ENCODE assay signal across 1 cellular context in the genomic region with DNA sequence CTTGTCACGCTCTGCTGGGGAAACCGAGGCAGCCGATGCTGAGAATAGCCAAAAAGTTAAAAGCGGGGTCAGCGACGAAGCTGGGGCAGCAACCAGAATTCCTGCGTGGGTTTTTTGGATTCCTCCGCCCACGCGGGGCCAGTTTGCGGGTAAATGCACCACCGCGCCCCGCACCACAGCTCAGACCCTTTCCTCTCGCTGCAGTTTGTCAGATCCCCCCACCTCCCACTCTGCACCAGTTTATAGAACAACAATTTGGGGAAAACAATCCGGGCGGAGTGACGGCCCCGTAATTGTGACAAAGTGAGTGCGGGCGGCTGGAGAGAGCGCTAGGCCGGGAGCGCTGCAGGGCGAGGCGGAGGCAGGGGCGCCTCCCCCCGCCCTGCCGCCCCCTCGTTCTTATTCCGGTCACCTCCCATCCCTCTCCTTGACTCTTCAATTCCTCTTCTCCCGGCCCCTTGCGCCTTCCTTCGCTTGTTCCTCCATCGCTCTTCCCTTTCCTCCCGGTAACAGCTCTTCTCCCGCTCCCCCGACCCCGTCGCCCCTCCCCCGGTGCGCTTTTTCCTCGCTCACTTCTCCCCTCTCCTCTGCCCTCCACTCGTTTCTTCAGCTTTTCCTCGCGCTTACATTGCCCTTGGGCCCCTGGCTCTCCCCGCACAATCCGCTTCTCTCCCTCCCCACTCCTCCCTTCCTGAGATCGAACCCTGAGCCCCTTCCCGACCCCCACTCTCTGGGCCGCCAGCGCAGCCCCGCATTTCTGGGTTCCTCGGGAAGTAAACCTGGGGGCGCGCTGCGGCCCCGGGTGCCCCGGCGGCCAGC.
TF ChIP-seq lines count a peak whose summit lies in the region.

No MANE protein-coding gene starts in this region.

TF ChIP-seq in HEK293, 187 proteins besides CTCF, POLR2A, EP300 and RAD21 (continued from another document and continues in another):
- TF ChIP-seq ZNF394 (tag by site-specific recombination; IDR thresholded peaks at IDR 0.05; ENCODE audit: borderline replicate concordance) (peak; percentile 52; the same call in 1 of the 2 replicates), ZNF398 (tag by site-specific recombination; IDR thresholded peaks at IDR 0.05) (peak; percentile 86), ZNF16 (tag by site-specific recombination; IDR thresholded peaks at IDR 0.05; ENCODE audit: low read depth) (no peak), SCRT2 (tag by site-specific recombination; IDR thresholded peaks at IDR 0.05) (no peak), ZNF350 (tag by site-specific recombination; IDR thresholded peaks at IDR 0.05) (no peak), HOXA7 (CRISPR knock-in tag; IDR thresholded peaks at IDR 0.05; ENCODE audit: borderline replicate concordance) (no peak), ZNF175 (tag by site-specific recombination; IDR thresholded peaks at IDR 0.05) (no peak), ZNF169 (tag by site-specific recombination; IDR thresholded peaks at IDR 0.05) (no peak), ZNF132 (tag by site-specific recombination; IDR thresholded peaks at IDR 0.05; ENCODE audit: borderline replicate concordance) (no peak), MZF1 (tag by site-specific recombination; IDR thresholded peaks at IDR 0.05; ENCODE audit: borderline replicate concordance) (no peak), EGR2 (tag by site-specific recombination; IDR thresholded peaks at IDR 0.05; ENCODE audit: low read depth) (peak; percentile 85), ZNF785 (tag by site-specific recombination; IDR thresholded peaks at IDR 0.05) (no peak), ZNF560 (tag by site-specific recombination; IDR thresholded peaks at IDR 0.05; ENCODE audit: borderline replicate concordance) (no peak), ZNF473 (tag by site-specific recombination; IDR thresholded peaks at IDR 0.05) (no peak), ZNF776 (tag by site-specific recombination; IDR thresholded peaks at IDR 0.05; ENCODE audit: borderline replicate concordance) (no peak), ZSCAN23 (tag by site-specific recombination; IDR thresholded peaks at IDR 0.05) (no peak), BCL6B (tag by site-specific recombination; IDR thresholded peaks at IDR 0.05) (no peak), ZNF211 (tag by site-specific recombination; IDR thresholded peaks at IDR 0.05; ENCODE audit: low read depth) (no peak), ZNF48 (tag by site-specific recombination; IDR thresholded peaks at IDR 0.05) (no peak), PATZ1 (tag by site-specific recombination; IDR thresholded peaks at IDR 0.05) (peak; percentile 91), ZNF548 (tag by site-specific recombination; IDR thresholded peaks at IDR 0.05) (no peak), KLF7 (tag by site-specific recombination; IDR thresholded peaks at IDR 0.05; ENCODE audit: borderline replicate concordance) (no peak), SETDB1 (IDR thresholded peaks at IDR 0.05; ENCODE audit: insufficient read length, low read length) (no peak), HIC1 (tag by site-specific recombination; IDR thresholded peaks at IDR 0.05) (no peak), ZFHX2 (tag by site-specific recombination; conservative IDR thresholded peaks at IDR 0.05) (peak; percentile 92), OSR2 (tag by site-specific recombination; IDR thresholded peaks at IDR 0.05) (no peak), ZNF76 (tag by site-specific recombination; IDR thresholded peaks at IDR 0.05; ENCODE audit: borderline replicate concordance, low read depth) (no peak), ZNF138 (tag by site-specific recombination; IDR thresholded peaks at IDR 0.05; ENCODE audit: borderline replicate concordance) (no peak), ZNF2 (tag by site-specific recombination; IDR thresholded peaks at IDR 0.05) (no peak), ZNF626 (tag by site-specific recombination; IDR thresholded peaks at IDR 0.05) (no peak), ZBTB17 (tag by site-specific recombination; IDR thresholded peaks at IDR 0.05) (0 out of 2 replicates have a peak, but pooled peaks have one; percentile 23), ZIC2 (tag by site-specific recombination; IDR thresholded peaks at IDR 0.05) (no peak), PBX3 (CRISPR knock-in tag; IDR thresholded peaks at IDR 0.05) (no peak), ZNF544 (tag by site-specific recombination; IDR thresholded peaks at IDR 0.05) (no peak), ZNF529 (tag by site-specific recombination; IDR thresholded peaks at IDR 0.05; ENCODE audit: insufficient replicate concordance) (no peak), HOXC10 (CRISPR knock-in tag; IDR thresholded peaks at IDR 0.05) (no peak), ZNF549 (tag by site-specific recombination; IDR thresholded peaks at IDR 0.05) (no peak), TRIM28 (IDR thresholded peaks at IDR 0.05; ENCODE audit: borderline replicate concordance, low read length) (no peak), ZNF354C (tag by site-specific recombination; IDR thresholded peaks at IDR 0.05; ENCODE audit: borderline replicate concordance, low read depth) (no peak), ZNF302 (tag by site-specific recombination; IDR thresholded peaks at IDR 0.05; ENCODE audit: low read depth) (no peak), SP3 (tag by site-specific recombination; IDR thresholded peaks at IDR 0.05) (peak; percentile 50), ZXDB (tag by site-specific recombination; IDR thresholded peaks at IDR 0.05) (0 out of 2 replicates have a peak, but pooled peaks have one; percentile 9), ZFP41 (tag by site-specific recombination; IDR thresholded peaks at IDR 0.05; ENCODE audit: borderline replicate concordance) (no peak), ZNF670 (tag by site-specific recombination; IDR thresholded peaks at IDR 0.05; ENCODE audit: low read depth) (no peak), ZNF155 (tag by site-specific recombination; IDR thresholded peaks at IDR 0.05) (no peak), WT1 (tag by site-specific recombination; IDR thresholded peaks at IDR 0.05) (0 out of 2 replicates have a peak, but pooled peaks have one; percentile 33)
- TF ChIP-seq, protein P1, sequence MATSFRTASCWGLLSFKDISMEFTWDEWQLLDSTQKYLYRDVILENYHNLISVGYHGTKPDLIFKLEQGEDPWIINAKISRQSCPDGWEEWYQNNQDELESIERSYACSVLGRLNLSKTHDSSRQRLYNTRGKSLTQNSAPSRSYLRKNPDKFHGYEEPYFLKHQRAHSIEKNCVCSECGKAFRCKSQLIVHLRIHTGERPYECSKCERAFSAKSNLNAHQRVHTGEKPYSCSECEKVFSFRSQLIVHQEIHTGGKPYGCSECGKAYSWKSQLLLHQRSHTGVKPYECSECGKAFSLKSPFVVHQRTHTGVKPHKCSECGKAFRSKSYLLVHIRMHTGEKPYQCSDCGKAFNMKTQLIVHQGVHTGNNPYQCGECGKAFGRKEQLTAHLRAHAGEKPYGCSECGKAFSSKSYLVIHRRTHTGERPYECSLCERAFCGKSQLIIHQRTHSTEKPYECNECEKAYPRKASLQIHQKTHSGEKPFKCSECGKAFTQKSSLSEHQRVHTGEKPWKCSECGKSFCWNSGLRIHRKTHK (tag by site-specific recombination; IDR thresholded peaks at IDR 0.05), result no peak
- TF ChIP-seq, protein P2, sequence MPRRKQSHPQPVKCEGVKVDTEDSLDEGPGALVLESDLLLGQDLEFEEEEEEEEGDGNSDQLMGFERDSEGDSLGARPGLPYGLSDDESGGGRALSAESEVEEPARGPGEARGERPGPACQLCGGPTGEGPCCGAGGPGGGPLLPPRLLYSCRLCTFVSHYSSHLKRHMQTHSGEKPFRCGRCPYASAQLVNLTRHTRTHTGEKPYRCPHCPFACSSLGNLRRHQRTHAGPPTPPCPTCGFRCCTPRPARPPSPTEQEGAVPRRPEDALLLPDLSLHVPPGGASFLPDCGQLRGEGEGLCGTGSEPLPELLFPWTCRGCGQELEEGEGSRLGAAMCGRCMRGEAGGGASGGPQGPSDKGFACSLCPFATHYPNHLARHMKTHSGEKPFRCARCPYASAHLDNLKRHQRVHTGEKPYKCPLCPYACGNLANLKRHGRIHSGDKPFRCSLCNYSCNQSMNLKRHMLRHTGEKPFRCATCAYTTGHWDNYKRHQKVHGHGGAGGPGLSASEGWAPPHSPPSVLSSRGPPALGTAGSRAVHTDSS (tag by site-specific recombination; IDR thresholded peaks at IDR 0.05), result no peak
- TF ChIP-seq, protein P3, sequence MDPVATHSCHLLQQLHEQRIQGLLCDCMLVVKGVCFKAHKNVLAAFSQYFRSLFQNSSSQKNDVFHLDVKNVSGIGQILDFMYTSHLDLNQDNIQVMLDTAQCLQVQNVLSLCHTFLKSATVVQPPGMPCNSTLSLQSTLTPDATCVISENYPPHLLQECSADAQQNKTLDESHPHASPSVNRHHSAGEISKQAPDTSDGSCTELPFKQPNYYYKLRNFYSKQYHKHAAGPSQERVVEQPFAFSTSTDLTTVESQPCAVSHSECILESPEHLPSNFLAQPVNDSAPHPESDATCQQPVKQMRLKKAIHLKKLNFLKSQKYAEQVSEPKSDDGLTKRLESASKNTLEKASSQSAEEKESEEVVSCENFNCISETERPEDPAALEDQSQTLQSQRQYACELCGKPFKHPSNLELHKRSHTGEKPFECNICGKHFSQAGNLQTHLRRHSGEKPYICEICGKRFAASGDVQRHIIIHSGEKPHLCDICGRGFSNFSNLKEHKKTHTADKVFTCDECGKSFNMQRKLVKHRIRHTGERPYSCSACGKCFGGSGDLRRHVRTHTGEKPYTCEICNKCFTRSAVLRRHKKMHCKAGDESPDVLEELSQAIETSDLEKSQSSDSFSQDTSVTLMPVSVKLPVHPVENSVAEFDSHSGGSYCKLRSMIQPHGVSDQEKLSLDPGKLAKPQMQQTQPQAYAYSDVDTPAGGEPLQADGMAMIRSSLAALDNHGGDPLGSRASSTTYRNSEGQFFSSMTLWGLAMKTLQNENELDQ (tag by site-specific recombination; IDR thresholded peaks at IDR 0.05; ENCODE audit: low read depth), result no peak
